Comparison of ENCODE assay signal across 23 cellular contexts in the genomic region with DNA sequence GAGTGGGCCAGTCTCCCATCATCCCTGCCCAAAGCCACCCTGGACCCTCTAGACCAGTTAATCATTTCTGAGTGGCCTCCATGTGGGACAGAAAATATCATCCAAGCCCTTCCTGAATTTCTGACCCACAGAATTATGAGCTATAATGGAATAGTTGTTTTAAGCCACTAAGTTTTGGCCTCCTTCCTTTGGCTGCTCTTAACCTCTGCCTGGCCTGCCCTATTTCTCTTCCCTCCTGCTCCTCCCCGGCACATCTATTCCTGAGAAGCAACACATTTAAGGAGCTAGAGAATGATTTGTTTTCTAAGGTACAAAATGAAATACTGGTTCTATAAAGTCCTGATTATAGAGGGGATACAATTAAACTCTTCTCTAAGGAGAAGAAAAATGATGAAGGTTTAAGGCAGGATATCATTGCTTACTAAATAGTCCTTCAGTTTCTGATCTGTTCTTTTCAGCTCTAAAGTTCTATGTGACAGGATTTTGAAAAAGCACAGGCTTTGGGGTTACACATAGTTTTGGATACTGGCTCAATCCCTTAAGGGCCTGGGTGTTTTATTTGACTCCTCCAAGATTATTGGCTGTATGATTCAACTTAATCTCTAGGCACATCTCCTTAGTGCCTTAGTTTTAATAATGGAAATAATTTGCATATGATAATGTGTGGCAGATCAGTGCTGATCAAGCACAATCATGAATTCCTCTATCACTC.
DNase-seq lines count a peak whose midpoint lies in the region; ATAC-seq and TF ChIP-seq lines count a peak whose summit lies in the region.
"Had no signal": no experiment of that assay in that cellular context is flagged by ENCODE, and none has a peak within 500 bp of the region (broad histone marks: within the 10 kb centered on the region; RNA-seq: fewer than 3 reads in every experiment).

No MANE protein-coding gene starts in this region.

- H3K9me3 ChIP-seq in endodermal cell (ENCODE audit: control insufficient read depth, low read length): peaks cover 20% of the 10 kb centered on the region
- no peaks in the 10 kb centered on the region for H3K9me3 ChIP-seq in smooth muscle cell (replicated peaks; ENCODE audit: low read depth)
- H3K9me3 ChIP-seq: Caco-2, Peyer's patch had no signal

- no peaks in the 10 kb centered on the region for H3K79me2 ChIP-seq in smooth muscle cell (ENCODE audit: low read depth)

- WGBS in endodermal cell (ENCODE audit: insufficient coverage in 1 of 2, insufficient read length in 1 of 2), 2 experiments: 100% methylated on average over 1 of the region's 1 CpG; no CpG with 5 or more reads in 1 of the 2 experiments
- WGBS in smooth muscle cell (ENCODE audit: low lambda C conversion rate): 75% methylated on average over 1 of the region's 1 CpG

- H3F3A ChIP-seq in smooth muscle cell (ENCODE audit: low read depth): no peaks in the 10 kb centered on the region

- no peaks in the 10 kb centered on the region for H3K36me3 Mint-ChIP-seq in endodermal cell (ENCODE audit: low read depth)
- H3K36me3 Mint-ChIP-seq in activated CD8-positive, alpha-beta memory T cell treated with anti-CD3 and anti-CD28 coated beads, Interleukin-2, amount 10 ng/mL, durations not matched to agents 7 days and 5 days: no peaks in the 10 kb centered on the region
- H3K36me3 Mint-ChIP-seq: CD4-positive, alpha-beta memory T cell had no signal

- peak; percentile 65 for ATAC-seq in left ventricle myocardium superior
- no peak for ATAC-seq in activated CD8-positive, alpha-beta memory T cell treated with anti-CD3 and anti-CD28 coated beads, Interleukin-2, amount 10 ng/mL, durations not matched to agents 7 days and 5 days
- ATAC-seq: GM12878 had no signal

- H2AFZ ChIP-seq in smooth muscle cell (ENCODE audit: low read depth): peak overlapping the region; percentile 17

- intact Hi-C loops in left ventricle myocardium superior (cut with micrococcal nuclease): no loop called here

- no peaks in the 10 kb centered on the region for H3K27me3 Mint-ChIP-seq in endodermal cell (ENCODE audit: insufficient read depth)
- no peaks in the 10 kb centered on the region for H3K27me3 Mint-ChIP-seq in activated CD8-positive, alpha-beta memory T cell treated with anti-CD3 and anti-CD28 coated beads, Interleukin-2, amount 10 ng/mL, durations not matched to agents 7 days and 5 days
- H3K27me3 Mint-ChIP-seq: IgD-negative memory B cell had no signal

- no peaks in the 10 kb centered on the region for H3K4me1 Mint-ChIP-seq in endodermal cell
- no peaks in the 10 kb centered on the region for H3K4me1 Mint-ChIP-seq in activated CD8-positive, alpha-beta memory T cell treated with anti-CD3 and anti-CD28 coated beads, Interleukin-2, amount 10 ng/mL, durations not matched to agents 7 days and 5 days
- H3K4me1 Mint-ChIP-seq: CD4-positive, alpha-beta memory T cell; IgD-negative memory B cell had no signal

- H3K4me2 ChIP-seq in smooth muscle cell: no peak overlapping the region
- H3K4me2 ChIP-seq: BLaER1 treated with 17β-estradiol and CSF1 and Interleukin-3, amounts not matched to agents 10 nM and 100 nM had no signal

- no peak overlapping the region for H3K27ac Mint-ChIP-seq in endodermal cell
- H3K27ac Mint-ChIP-seq in activated CD8-positive, alpha-beta memory T cell treated with anti-CD3 and anti-CD28 coated beads, Interleukin-2, amount 10 ng/mL, durations not matched to agents 7 days and 5 days: no peak overlapping the region
- H3K27ac Mint-ChIP-seq: CD4-positive, alpha-beta memory T cell; IgD-negative memory B cell had no signal

- no peak overlapping the region for H3K4me3 Mint-ChIP-seq in endodermal cell
- H3K4me3 Mint-ChIP-seq in activated CD8-positive, alpha-beta memory T cell treated with anti-CD3 and anti-CD28 coated beads, Interleukin-2, amount 10 ng/mL, durations not matched to agents 7 days and 5 days: no peak overlapping the region
- H3K4me3 Mint-ChIP-seq: CD4-positive, alpha-beta memory T cell; IgD-negative memory B cell had no signal

- H4K20me1 ChIP-seq in smooth muscle cell (ENCODE audit: low read depth): no peaks in the 10 kb centered on the region
- H4K20me1 ChIP-seq: BLaER1 treated with 17β-estradiol and CSF1 and Interleukin-3, amounts not matched to agents 10 nM and 100 nM had no signal

- H3K4me1 ChIP-seq in endodermal cell (ENCODE audit: control insufficient read depth, insufficient read depth, low read length) (no peaks in the 10 kb centered on the region), smooth muscle cell (ENCODE audit: low read depth) (no peaks in the 10 kb centered on the region)
- H3K4me1 ChIP-seq: BLaER1 treated with 17β-estradiol and CSF1 and Interleukin-3, amounts not matched to agents 10 nM and 100 nM; Caco-2; Peyer's patch had no signal

- H3K27ac ChIP-seq in endodermal cell (ENCODE audit: low read depth, low read length) (no peak overlapping the region), smooth muscle cell (ENCODE audit: low read depth) (no peak overlapping the region)
- H3K27ac ChIP-seq: BLaER1 treated with 17β-estradiol and CSF1 and Interleukin-3, amounts not matched to agents 10 nM and 100 nM; Peyer's patch had no signal

- H3K4me3 ChIP-seq in endodermal cell (ENCODE audit: low read length): no peak overlapping the region
- H3K4me3 ChIP-seq in smooth muscle cell: no peak overlapping the region
- H3K4me3 ChIP-seq: BLaER1 treated with 17β-estradiol and CSF1 and Interleukin-3, amounts not matched to agents 10 nM and 100 nM; GM12878; Peyer's patch had no signal

- peaks cover 3% of the 10 kb centered on the region for H3K9me3 Mint-ChIP-seq in endodermal cell
- peaks cover 11% of the 10 kb centered on the region for H3K9me3 Mint-ChIP-seq in activated CD8-positive, alpha-beta memory T cell treated with anti-CD3 and anti-CD28 coated beads, Interleukin-2, amount 10 ng/mL, durations not matched to agents 7 days and 5 days (ENCODE audit: low read depth)

- TF ChIP-seq CTCF in endodermal cell (conservative IDR thresholded peaks at IDR 0.05) (peak; percentile 20), smooth muscle cell (IDR thresholded peaks at IDR 0.05; ENCODE audit: borderline replicate concordance, insufficient read depth, poor library complexity, severe bottlenecking) (no peak), GM20000 (IDR thresholded peaks at IDR 0.05; ENCODE audit: extremely low read depth, missing control alignments) (no peak)

- H3K9ac ChIP-seq in endodermal cell (ENCODE audit: extremely low read depth, low read length, poor library complexity, severe bottlenecking) (no peak overlapping the region), smooth muscle cell (ENCODE audit: low read depth) (no peak overlapping the region)
- H3K9ac ChIP-seq: BLaER1 treated with 17β-estradiol and CSF1 and Interleukin-3, amounts not matched to agents 10 nM and 100 nM had no signal

- CTCF ChIA-PET in activated CD8-positive, alpha-beta memory T cell treated with anti-CD3 and anti-CD28 coated beads, Interleukin-2, amount 10 ng/mL, durations not matched to agents 7 days and 5 days (lab: Charles Lee): no interaction called here

- no peaks in the 10 kb centered on the region for H3K27me3 ChIP-seq in endodermal cell (ENCODE audit: control insufficient read depth, insufficient read depth, low read length, poor library complexity, severe bottlenecking)
- no peaks in the 10 kb centered on the region for H3K27me3 ChIP-seq in smooth muscle cell (ENCODE audit: low read depth)
- H3K27me3 ChIP-seq: BLaER1 treated with 17β-estradiol and CSF1 and Interleukin-3, amounts not matched to agents 10 nM and 100 nM; Peyer's patch had no signal

- DNase-seq in endodermal cell (no peak), left ventricle myocardium superior (no peak), smooth muscle cell (lab: John Stamatoyannopoulos, UW; ENCODE audit: unreplicated experiment) (no peak), dermis blood vessel endothelial cell (no peak), GM20000 (ENCODE audit: low spot score) (no peak)
- no peak for DNase-seq in activated CD8-positive, alpha-beta memory T cell treated with anti-CD3 and anti-CD28 coated beads, Interleukin-2, amount 10 ng/mL, durations not matched to agents 7 days and 5 days
- DNase-seq in stimulated activated CD4-positive, alpha-beta T cell treated with anti-CD3 and anti-CD28 coated beads, Interleukin-4, amount 100 ng/mL, for 24 hours: no peak
- DNase-seq: ACHN; Caco-2; CD4-positive, alpha-beta memory T cell; DMS 273 treated with DMSO at 0.1 percent for 48 hours; DMS79 treated with DMSO at 0.1 percent for 48 hours; H7; MV-4-11; NCI-H1694; NCI-H2081; NCI-H2171; NCI-H345; NCI-H524; Peyer's patch had no signal

- H3K36me3 ChIP-seq in endodermal cell (ENCODE audit: control insufficient read depth, insufficient read depth, low read length) (no peaks in the 10 kb centered on the region), smooth muscle cell (ENCODE audit: low read depth) (no peaks in the 10 kb centered on the region)
- H3K36me3 ChIP-seq: BLaER1 treated with 17β-estradiol and CSF1 and Interleukin-3, amounts not matched to agents 10 nM and 100 nM; Peyer's patch had no signal
